Comparison of ENCODE assay signal across 12 cellular contexts in the genomic region with DNA sequence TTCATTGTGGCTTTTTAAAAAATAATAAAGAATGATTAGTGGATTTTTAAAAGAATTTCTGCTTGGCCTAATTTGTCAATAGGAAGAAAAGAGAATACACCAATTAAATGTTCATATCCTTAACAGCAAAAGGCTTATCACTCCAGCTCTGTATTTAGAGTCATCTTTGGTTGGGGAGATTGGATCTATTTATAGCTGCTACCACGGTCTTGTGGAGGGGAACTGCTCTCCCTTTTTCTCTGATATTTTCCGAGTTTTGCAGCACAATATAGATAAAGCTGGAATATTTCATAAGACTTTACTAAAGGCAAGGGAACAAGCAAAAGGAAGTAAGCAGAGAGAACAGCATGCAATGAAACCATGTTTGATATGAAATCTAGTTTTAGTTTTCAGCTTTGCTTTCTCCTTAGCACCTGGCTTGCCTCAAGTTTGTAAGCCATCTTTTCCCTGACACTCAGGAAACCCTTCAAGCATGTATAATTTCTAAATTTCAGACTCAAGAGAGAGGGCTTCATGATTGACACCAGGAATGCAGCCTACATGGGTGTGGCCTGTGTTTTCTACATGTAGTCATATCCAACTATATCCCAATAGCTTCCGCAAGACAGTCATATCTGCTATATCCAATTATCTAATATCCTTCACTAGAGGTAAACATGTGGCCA. TPM values are rescaled to one million over a fixed set of nuclear protein-coding genes. Genes with fewer than 3 reads are reported as not detected.
DNase-seq lines count a peak whose midpoint lies in the region; ATAC-seq and TF ChIP-seq lines count a peak whose summit lies in the region.
"Had no signal": no experiment of that assay in that cellular context is flagged by ENCODE, and none has a peak within 500 bp of the region (broad histone marks: within the 10 kb centered on the region; RNA-seq: fewer than 3 reads in every experiment).

No MANE protein-coding gene starts in this region.

- no peak for TF ChIP-seq POLR2A in adrenal gland (IDR thresholded peaks at IDR 0.05)

- H3K9me3 Mint-ChIP-seq in mesothelial cell of epicardium, result no peaks in the 10 kb centered on the region
- H3K9me3 Mint-ChIP-seq: activated CD4-positive, alpha-beta T cell treated with anti-CD3 and anti-CD28 coated beads, Interleukin-2, amount 10 ng/mL, durations not matched to agents 7 days and 5 days; naive B cell had no signal

- ATAC-seq in GM21825 (IDR thresholded peaks at IDR 0.05; ENCODE audit: unreplicated experiment), result peak; percentile 56
- ATAC-seq in HG03439 (IDR thresholded peaks at IDR 0.05; ENCODE audit: unreplicated experiment), result peak; percentile 60

- H3K4me1 Mint-ChIP-seq in mesothelial cell of epicardium, result peaks cover 8% of the 10 kb centered on the region
- H3K4me1 Mint-ChIP-seq: activated CD4-positive, alpha-beta T cell treated with anti-CD3 and anti-CD28 coated beads, Interleukin-2, amount 10 ng/mL, durations not matched to agents 7 days and 5 days had no signal

- H3K4me1 ChIP-seq in adrenal gland (replicated peaks in 1 of 2), result peaks cover 0 to 11% of the 10 kb centered on the region in 2 donors

- H3K36me3 ChIP-seq in adrenal gland (replicated peaks in 1 of 2), result peaks cover 0 to 11% of the 10 kb centered on the region in 2 donors
- H3K36me3 ChIP-seq in H7 (replicated peaks; ENCODE audit: control insufficient read depth, insufficient read depth, low read length), result peaks cover 1% of the 10 kb centered on the region

- no peaks in the 10 kb centered on the region for H3K9me3 ChIP-seq in adrenal gland (replicated peaks in 1 of 3)

- intact Hi-C loops in adrenal gland (cut with DNase I), result no loop called here

- no peak for TF ChIP-seq CTCF in mesothelial cell of epicardium (IDR thresholded peaks at IDR 0.05; ENCODE audit: unreplicated experiment)
- no peak for TF ChIP-seq CTCF in GM13977 (IDR thresholded peaks at IDR 0.05; ENCODE audit: extremely low read depth, insufficient read depth, missing control alignments)
- no peak for TF ChIP-seq CTCF in adrenal gland (IDR thresholded peaks at IDR 0.05)

- in situ Hi-C loops in GM13977 (cut with MboI; ENCODE audit: low pct_unique_long_range_greater_than_20kb, low sequenced_read_pairs, unreplicated experiment), result no loop called here

- no peaks in the 10 kb centered on the region for H3K27me3 Mint-ChIP-seq in mesothelial cell of epicardium (ENCODE audit: low read depth)
- H3K27me3 Mint-ChIP-seq: activated CD4-positive, alpha-beta T cell treated with anti-CD3 and anti-CD28 coated beads, Interleukin-2, amount 10 ng/mL, durations not matched to agents 7 days and 5 days; naive B cell had no signal

- 48 to 58% (median 54%) methylated on average over 3 of the region's 3 CpGs for WGBS in adrenal gland, 4 donors

- H3K4me3 ChIP-seq in adrenal gland (no peak overlapping the region), H7 (ENCODE audit: insufficient read depth, low read depth, low read length) (no peak overlapping the region)
- H3K4me3 ChIP-seq: skin epidermis had no signal

- peaks cover 37% of the 10 kb centered on the region for H3K36me3 Mint-ChIP-seq in mesothelial cell of epicardium

- H3K27ac ChIP-seq in adrenal gland, result peak overlapping the region in 2 of 5 donors; percentile 1 to 10
- H3K27ac ChIP-seq: 22Rv1, skin epidermis had no signal

- peak overlapping the region; percentile 5 for H3K27ac Mint-ChIP-seq in mesothelial cell of epicardium
- H3K27ac Mint-ChIP-seq: activated CD4-positive, alpha-beta T cell treated with anti-CD3 and anti-CD28 coated beads, Interleukin-2, amount 10 ng/mL, durations not matched to agents 7 days and 5 days had no signal

- H3K27me3 ChIP-seq in adrenal gland (no peaks in the 10 kb centered on the region), H7 (ENCODE audit: control insufficient read depth, insufficient read depth, low read length) (no peaks in the 10 kb centered on the region)

- H3K4me3 Mint-ChIP-seq in mesothelial cell of epicardium, result no peak overlapping the region
- H3K4me3 Mint-ChIP-seq: activated CD4-positive, alpha-beta T cell treated with anti-CD3 and anti-CD28 coated beads, Interleukin-2, amount 10 ng/mL, durations not matched to agents 7 days and 5 days; naive B cell had no signal

- DNase-seq in DMS79 (lab: John Stamatoyannopoulos, UW) (peak; percentile 15), DMS79 treated with DMSO at 0.1 percent for 48 hours (lab: John Stamatoyannopoulos, UW) (no peak), mesothelial cell of epicardium (ENCODE audit: low spot score in 2 of 2, unreplicated experiment in 2 of 2) (no peak), GM13977 (ENCODE audit: low spot score) (no peak), adrenal gland (no peak), H7 (no peak)
- DNase-seq: activated CD4-positive, alpha-beta T cell treated with anti-CD3 and anti-CD28 coated beads, Interleukin-2, amount 10 ng/mL, durations not matched to agents 7 days and 5 days; naive B cell had no signal

RNA-seq across cellular contexts. Expression of a gene that starts 35.2 kb away (rescaled TPM):
- 15.4 to 16.5 TPM (median 15.9 TPM) in 3 replicates for total RNA-seq in mesothelial cell of epicardium
- 10 to 100 TPM in 5 of 8 donors, 1 to 10 TPM in 3; 5.2 to 27.6 (median 11.7) TPM for total RNA-seq in adrenal gland
- 10 to 100 TPM in 1 of 3 donors, 1 to 10 TPM in 2; 4.3 to 23.2 (median 6.4) TPM for polyA plus RNA-seq in adrenal gland
- 1.7 and 4.6 TPM in 2 replicates for total RNA-seq in H7 (2014; rRNA removed; shearing (Covaris generic))

RNA-seq across cellular contexts. Expression of a gene that starts 52.2 kb away (rescaled TPM):
- total RNA-seq in mesothelial cell of epicardium (57.8 to 64.5 TPM (median 58.2 TPM) in 3 replicates), adrenal gland (100 to 1,000 TPM in 1 of 8 donors, 10 to 100 TPM in 7; 40.2 to 116 (median 74.2) TPM)
- polyA plus RNA-seq in adrenal gland, result 10 to 100 TPM; 31.7 to 49.1 (median 47.0) TPM
- 11.4 and 19.5 TPM in 2 replicates for total RNA-seq in H7 (2014; rRNA removed; shearing (Covaris generic))
